ENCODE assay signal across 8 cellular contexts in genomic region chr3:66500575-66501482, GRCh38. TPM values are rescaled to one million over a fixed set of nuclear protein-coding genes. Genes with fewer than 3 reads are reported as not detected.
DNase-seq lines count a peak whose midpoint lies in the region; ATAC-seq and TF ChIP-seq lines count a peak whose summit lies in the region.

LRIG1 (minus strand) TSS chr3:66501022; CDS start chr3:66500407, 615 bp downstream.

- H3K4me3 Mint-ChIP-seq in endothelial cell (ENCODE audit: unreplicated experiment), result peak within 1 kb of the TSS; percentile 99
- peak within 1 kb of the TSS; percentile 69 for H3K4me3 Mint-ChIP-seq in mesothelial cell of epicardium

- H3K9me3 Mint-ChIP-seq in endothelial cell (ENCODE audit: unreplicated experiment) (no peaks in the 10 kb centered on the region), mesothelial cell of epicardium (no peaks in the 10 kb centered on the region)

- TF ChIP-seq CTCF in endothelial cell (IDR thresholded peaks at IDR 0.05; ENCODE audit: unreplicated experiment) (peak; percentile 47), mesothelial cell of epicardium (IDR thresholded peaks at IDR 0.05; ENCODE audit: unreplicated experiment) (no peak)

- DNase-seq in COLO829 (ENCODE audit: low spot score), result peak; percentile 97
- peak; percentile 93 for DNase-seq in HT1080 (ENCODE audit: low read depth)
- peak; percentile 99 for DNase-seq in NOMO-1 treated with dmso at 0.1 percent for 144 hours (lab: John Stamatoyannopoulos, UW; ENCODE audit: unreplicated experiment)
- peak; percentile 98 for DNase-seq in activated CD8-positive, alpha-beta memory T cell treated with anti-CD3 and anti-CD28 coated beads, Interleukin-2, amount 50 U/mL, for 4 hours
- DNase-seq in endothelial cell (ENCODE audit: low spot score), result peak; percentile 99
- peak; percentile 98 for DNase-seq in mesothelial cell of epicardium (ENCODE audit: low spot score in 2 of 2, unreplicated experiment in 2 of 2)
- peak; percentile 97 for DNase-seq in stimulated activated CD8-positive, alpha-beta memory T cell treated with anti-CD3 and anti-CD28 coated beads, Interleukin-15, amount 100 ng/mL, for 4 hours (ENCODE audit: low read depth in 2 of 2)

- peak within 1 kb of the TSS; percentile 72 for H3K27ac Mint-ChIP-seq in endothelial cell (ENCODE audit: unreplicated experiment)
- H3K27ac Mint-ChIP-seq in mesothelial cell of epicardium, result peak within 1 kb of the TSS; percentile 37

- H3K36me3 Mint-ChIP-seq in endothelial cell (ENCODE audit: low read depth, unreplicated experiment) (peaks cover 4% of the 10 kb centered on the region), mesothelial cell of epicardium (no peaks in the 10 kb centered on the region)

- peaks cover 6% of the 10 kb centered on the region for H3K27me3 Mint-ChIP-seq in endothelial cell (ENCODE audit: unreplicated experiment)
- peaks cover 84% of the 10 kb centered on the region for H3K27me3 Mint-ChIP-seq in mesothelial cell of epicardium (ENCODE audit: low read depth)

- H3K4me1 Mint-ChIP-seq in endothelial cell (ENCODE audit: unreplicated experiment) (peaks cover 23% of the 10 kb centered on the region), mesothelial cell of epicardium (peaks cover 19% of the 10 kb centered on the region)

- ATAC-seq in GM21367 (IDR thresholded peaks at IDR 0.05; ENCODE audit: unreplicated experiment), result peak; percentile 96

RNA-seq across cellular contexts. Expression of gene LRIG1, which starts in this region (rescaled TPM):
- 11.2 and 14.6 TPM in 2 replicates for total RNA-seq in HT1080 (2014; rRNA removed; shearing (Covaris generic))
- 14.8 and 18.2 TPM in 2 replicates for polyA plus RNA-seq in HT1080 (2015; cell fraction: cytosol; rRNA removed)
- polyA plus RNA-seq in HT1080 (2015; cell fraction: nucleus; rRNA removed), result 21.7 and 27.4 TPM in 2 replicates
- total RNA-seq in endothelial cell (ENCODE audit: unreplicated experiment), result 25.1 TPM
- total RNA-seq in mesothelial cell of epicardium, result 5.5 to 7.4 TPM (median 6.4 TPM) in 3 replicates

Comparison
In these comparisons a context has a peak if more than half of its experiments do, and no peak if none do; other contexts are left out.
1. Peak in every context shown above with its lines: DNase-seq and ATAC-seq.